ENCODE assay signal across 11 cellular contexts in genomic region chr7:5596896-5597246, GRCh38. TPM values are rescaled to one million over a fixed set of nuclear protein-coding genes. Genes with fewer than 3 reads are reported as not detected.
A peak's percentile ranks its signal among the peaks of the same experiment; 100 is the strongest.
DNase-seq lines count a peak whose midpoint lies in the region; ATAC-seq, FAIRE-seq and TF ChIP-seq lines count a peak whose summit lies in the region.
"Had no signal": no experiment of that assay in that cellular context is flagged by ENCODE, and none has a peak within 500 bp of the region (broad histone marks: within the 10 kb centered on the region; RNA-seq: fewer than 3 reads in every experiment).

No MANE protein-coding gene starts in this region.

- ATAC-seq in PC-3 (no peak), GM18520 (IDR thresholded peaks at IDR 0.05; ENCODE audit: unreplicated experiment) (no peak), aorta (ENCODE audit: low FRiP score) (no peak), HG02623 (IDR thresholded peaks at IDR 0.05; ENCODE audit: unreplicated experiment) (no peak)

- H3K36me3 Mint-ChIP-seq in osteocyte (ENCODE audit: unreplicated experiment) = peaks cover 2% of the 10 kb centered on the region

- H3K79me2 ChIP-seq in PC-3 (ENCODE audit: low read length) (peaks cover 89% of the 10 kb centered on the region), endothelial cell of umbilical vein (ENCODE audit: control insufficient read depth, insufficient read depth, low read length) (peaks cover 80% of the 10 kb centered on the region)

- H3K9me3 ChIP-seq in BLaER1 = no peaks in the 10 kb centered on the region
- no peaks in the 10 kb centered on the region for H3K9me3 ChIP-seq in PC-3 (ENCODE audit: low read length)
- H3K9me3 ChIP-seq in endothelial cell of umbilical vein (replicated peaks; ENCODE audit: control insufficient read depth, insufficient read depth, low read length) = no peaks in the 10 kb centered on the region
- no peaks in the 10 kb centered on the region for H3K9me3 ChIP-seq in aorta (ENCODE audit: control insufficient read depth, low read length)

- 63 to 75% methylated on average over 4 of the region's 4 CpGs for WGBS in aorta, 2 donors

- peak overlapping the region; percentile 95 for H3K27ac Mint-ChIP-seq in osteocyte (ENCODE audit: unreplicated experiment)

- H3F3A ChIP-seq in PC-3 (ENCODE audit: low read length, unreplicated experiment) = peaks cover 11% of the 10 kb centered on the region

- H3K9ac ChIP-seq in BLaER1 (0 out of 2 replicates have a peak overlapping the region, but pooled peaks have one; percentile 34), PC-3 (ENCODE audit: low read length) (peak overlapping the region; percentile 80), endothelial cell of umbilical vein (replicated peaks; ENCODE audit: extremely low read depth, insufficient read depth, low read length) (peak overlapping the region; percentile 31)

- H3K27ac ChIP-seq in BLaER1 = 0 out of 2 replicates have a peak overlapping the region, but pooled peaks have one; percentile 41
- H3K27ac ChIP-seq in PC-3 (ENCODE audit: low read length) = peak overlapping the region; percentile 93
- peak overlapping the region; percentile 59 for H3K27ac ChIP-seq in endothelial cell of umbilical vein (ENCODE audit: insufficient read depth, low read depth, low read length)
- no peak overlapping the region for H3K27ac ChIP-seq in aorta (ENCODE audit: low read depth in 1 of 2, low read length in 2 of 2)

- DNase-seq in PC-3 = no peak
- no peak for DNase-seq in endothelial cell of umbilical vein (ENCODE audit: low read depth, low spot score)
- no peak for DNase-seq in osteocyte (ENCODE audit: extremely low spot score, unreplicated experiment)
- DNase-seq in aorta = no peak
- DNase-seq in NCI-H2081 (lab: John Stamatoyannopoulos, UW) = no peak
- DNase-seq: DMS53, posterior cingulate gyrus had no signal

- TF ChIP-seq CTCF in PC-3 (conservative IDR thresholded peaks at IDR 0.05; ENCODE audit: low read depth, low read length) (no peak), endothelial cell of umbilical vein (IDR thresholded peaks at IDR 0.05; ENCODE audit: extremely low read depth in 1 of 2, insufficient read depth in 1 of 2, low read depth in 1 of 2, low read length in 2 of 2) (no peak), osteocyte (IDR thresholded peaks at IDR 0.05) (no peak)

- no peak for FAIRE-seq in endothelial cell of umbilical vein (lab: Jason Lieb, UNC)

- H3K9me2 ChIP-seq in PC-3 (replicated peaks; ENCODE audit: low read length) = no peaks in the 10 kb centered on the region

- POLR2A ChIA-PET in PC-3 (lab: Charles Lee; ENCODE audit: unreplicated experiment) = interaction anchor here (0.6 kb wide), 1 partner anchor 45 kb away, joined by 28 read pairs; no protein-coding TSS in a partner anchor
- POLR2A ChIA-PET in endothelial cell of umbilical vein (lab: Charles Lee) = interaction anchor here (1.0 kb wide), 1 partner anchor 17 kb away, joined by 7 read pairs; no protein-coding TSS in a partner anchor

- TF ChIP-seq POLR2A in endothelial cell of umbilical vein (IDR thresholded peaks at IDR 0.05; ENCODE audit: low read depth, low read length) = no peak

- H3K9me3 Mint-ChIP-seq in osteocyte (ENCODE audit: unreplicated experiment) = no peaks in the 10 kb centered on the region
- H3K9me3 Mint-ChIP-seq: central memory CD8-positive, alpha-beta T cell had no signal

- H3K27me3 ChIP-seq in BLaER1 = peaks cover 45% of the 10 kb centered on the region
- H3K27me3 ChIP-seq in PC-3 (ENCODE audit: low read length) = no peaks in the 10 kb centered on the region
- no peaks in the 10 kb centered on the region for H3K27me3 ChIP-seq in endothelial cell of umbilical vein (ENCODE audit: control insufficient read depth in 2 of 2, insufficient read depth in 2 of 2, low read length in 2 of 2)
- H3K27me3 ChIP-seq in aorta (ENCODE audit: control insufficient read depth in 1 of 2, insufficient read depth in 2 of 2, low read length in 1 of 2) = peaks cover 0 to 2% of the 10 kb centered on the region in 2 donors

- peaks cover 82% of the 10 kb centered on the region for H4K20me1 ChIP-seq in BLaER1
- H4K20me1 ChIP-seq in PC-3 (ENCODE audit: low read length) = peaks cover 54% of the 10 kb centered on the region
- no peaks in the 10 kb centered on the region for H4K20me1 ChIP-seq in endothelial cell of umbilical vein (replicated peaks; ENCODE audit: control insufficient read depth, extremely low read depth, insufficient read depth, low read length)

- H2AFZ ChIP-seq in PC-3 (ENCODE audit: low read length) (no peak overlapping the region), endothelial cell of umbilical vein (ENCODE audit: low read depth, low read length) (no peak overlapping the region)

- no TSS peak for BruUV-seq in PC-3 (replicated peaks; lab: Mats Ljungman, UMichigan)
- BruUV-seq in endothelial cell of umbilical vein (replicated peaks; lab: Mats Ljungman, UMichigan) = no TSS peak

- dilution Hi-C loops in endothelial cell of umbilical vein (cut with MboI; ENCODE audit: extremely low pct_ligation_motif_present, low sequenced_read_pairs) = no loop called here

- CTCF ChIA-PET in PC-3 (lab: Charles Lee) (no interaction called here), endothelial cell of umbilical vein (lab: Charles Lee) (interaction anchor here (2.0 to 2.8 kb wide), 2 partner anchors 12 to 81 kb away, joined by 10 to 14 read pairs; no protein-coding TSS in a partner anchor)

- H3K36me3 ChIP-seq in BLaER1 (peaks cover 23% of the 10 kb centered on the region), PC-3 (ENCODE audit: low read depth, low read length) (no peaks in the 10 kb centered on the region), endothelial cell of umbilical vein (ENCODE audit: control insufficient read depth in 2 of 2, extremely low read depth in 1 of 2, insufficient read depth in 2 of 2, low read length in 2 of 2) (peaks cover 0 to 2% of the 10 kb centered on the region in 2 experiments), aorta (ENCODE audit: control insufficient read depth in 1 of 2, insufficient read depth in 2 of 2, low read length in 1 of 2) (no peaks in the 10 kb centered on the region)

- H3K4me1 ChIP-seq in BLaER1 (peaks cover 79% of the 10 kb centered on the region), PC-3 (ENCODE audit: insufficient read depth, low read length) (peaks cover 45% of the 10 kb centered on the region), endothelial cell of umbilical vein (ENCODE audit: control insufficient read depth, extremely low read depth, insufficient read depth, low read length) (peaks cover 35% of the 10 kb centered on the region), aorta (ENCODE audit: control insufficient read depth in 1 of 2, insufficient read depth in 2 of 2, low read length in 2 of 2) (no peaks in the 10 kb centered on the region)

- intact Hi-C loops in PC-3 (cut with micrococcal nuclease) = loop anchor here (5.0 kb wide), 1 partner anchor 45 kb away; no protein-coding TSS in a partner anchor
- intact Hi-C loops in endothelial cell of umbilical vein (cut with micrococcal nuclease) = loop anchor here (1.0 kb wide), 2 partner anchors 23 to 65 kb away; no protein-coding TSS in a partner anchor
- intact Hi-C loops in aorta (cut with DNase I) = loop anchor here in 1 of 2 donors (5.0 kb wide), 1 partner anchor 35 kb away; no protein-coding TSS in a partner anchor

- H3K4me1 Mint-ChIP-seq in osteocyte (ENCODE audit: unreplicated experiment) = peaks cover 52% of the 10 kb centered on the region

- no peak overlapping the region for H3K4me3 ChIP-seq in BLaER1
- peak overlapping the region; percentile 97; the same call in 1 of the 2 replicates for H3K4me3 ChIP-seq in PC-3 (ENCODE audit: low read length)
- peak overlapping the region in 1 of 3 experiments; percentile 85 for H3K4me3 ChIP-seq in endothelial cell of umbilical vein (replicated peaks in 1 of 3; ENCODE audit: insufficient read depth in 1 of 3, low read depth in 1 of 3, low read length in 3 of 3)
- H3K4me3 ChIP-seq in aorta (ENCODE audit: low read length in 2 of 2) = no peak overlapping the region

- no peaks in the 10 kb centered on the region for H3K9me1 ChIP-seq in endothelial cell of umbilical vein (replicated peaks; ENCODE audit: control insufficient read depth, extremely low read depth, insufficient read depth, low read length)

- H3K4me2 ChIP-seq in BLaER1 = peak overlapping the region; percentile 99
- H3K4me2 ChIP-seq in PC-3 (ENCODE audit: low read length) = peak overlapping the region; percentile 100
- peak overlapping the region; percentile 48 for H3K4me2 ChIP-seq in endothelial cell of umbilical vein (ENCODE audit: insufficient read depth, low read length)

- H3K27me3 Mint-ChIP-seq in osteocyte (ENCODE audit: unreplicated experiment) = no peaks in the 10 kb centered on the region

- H3K4me3 Mint-ChIP-seq in osteocyte (ENCODE audit: unreplicated experiment) = peak overlapping the region; percentile 90

TF ChIP-seq in endothelial cell of umbilical vein, 7 proteins besides CTCF, POLR2A, EP300 and RAD21:
- TF ChIP-seq GATA2 (IDR thresholded peaks at IDR 0.05; ENCODE audit: insufficient read depth, insufficient read length, low read depth, low read length) (no peak), POLR2AphosphoS5 (IDR thresholded peaks at IDR 0.05; ENCODE audit: insufficient read depth, low read depth, low read length) (no peak), EZH2 (IDR thresholded peaks at IDR 0.05; ENCODE audit: borderline replicate concordance, low read depth, low read length, severe bottlenecking) (no peak)

RNA-seq across cellular contexts. Expression of gene FSCN1, which starts 4.3 kb away (rescaled TPM):
- total RNA-seq in PC-3 (2014; rRNA removed) (318 and 403 TPM in 2 replicates), endothelial cell of umbilical vein (456 and 487 TPM in 2 replicates), osteocyte (186 and 199 TPM in 2 replicates), aorta (10 to 100 TPM; 35.1 to 59.4 TPM)
- polyA plus RNA-seq in endothelial cell of umbilical vein (339 and 407 TPM in 2 replicates), aorta (10 to 100 TPM in 1 of 2 donors, 1 to 10 TPM in 1; 9.0 to 16.7 TPM)
- 155 and 249 TPM in 2 replicates for polyA plus RNA-seq in endothelial cell of umbilical vein (2011; cell fraction: cytosol; rRNA removed)
- 105 and 109 TPM in 2 replicates for polyA plus RNA-seq in endothelial cell of umbilical vein (2011; cell fraction: nucleus; rRNA removed)
- polyA plus RNA-seq in endothelial cell of umbilical vein (2012) = 157 and 195 TPM in 2 replicates
- 156 and 210 TPM in 2 replicates for polyA minus RNA-seq in endothelial cell of umbilical vein
- polyA minus RNA-seq in endothelial cell of umbilical vein (2011; cell fraction: cytosol; rRNA and poly(A)+ RNA removed) = 151 TPM
- polyA minus RNA-seq in endothelial cell of umbilical vein (2011; cell fraction: nucleus; rRNA and poly(A)+ RNA removed) = 48.7 and 105 TPM in 2 replicates

Comparison
In these comparisons a context has a peak if more than half of its experiments do, and no peak if none do; other contexts are left out.
1. H3K27ac ChIP-seq: peak in BLaER1 (single experiment), PC-3 (single experiment) and endothelial cell of umbilical vein (single experiment); none in aorta (0 of 2).
2. H3K4me2 ChIP-seq: peak in every context shown above with its lines; median percentile 100 in PC-3; 99 in BLaER1; 48 in endothelial cell of umbilical vein.
3. Peak in every context shown above with its lines, with median percentiles within 50 percentile points of each other: H3K9ac ChIP-seq.